7 cellular contexts compared by ENCODE assay signal in the genomic region with DNA sequence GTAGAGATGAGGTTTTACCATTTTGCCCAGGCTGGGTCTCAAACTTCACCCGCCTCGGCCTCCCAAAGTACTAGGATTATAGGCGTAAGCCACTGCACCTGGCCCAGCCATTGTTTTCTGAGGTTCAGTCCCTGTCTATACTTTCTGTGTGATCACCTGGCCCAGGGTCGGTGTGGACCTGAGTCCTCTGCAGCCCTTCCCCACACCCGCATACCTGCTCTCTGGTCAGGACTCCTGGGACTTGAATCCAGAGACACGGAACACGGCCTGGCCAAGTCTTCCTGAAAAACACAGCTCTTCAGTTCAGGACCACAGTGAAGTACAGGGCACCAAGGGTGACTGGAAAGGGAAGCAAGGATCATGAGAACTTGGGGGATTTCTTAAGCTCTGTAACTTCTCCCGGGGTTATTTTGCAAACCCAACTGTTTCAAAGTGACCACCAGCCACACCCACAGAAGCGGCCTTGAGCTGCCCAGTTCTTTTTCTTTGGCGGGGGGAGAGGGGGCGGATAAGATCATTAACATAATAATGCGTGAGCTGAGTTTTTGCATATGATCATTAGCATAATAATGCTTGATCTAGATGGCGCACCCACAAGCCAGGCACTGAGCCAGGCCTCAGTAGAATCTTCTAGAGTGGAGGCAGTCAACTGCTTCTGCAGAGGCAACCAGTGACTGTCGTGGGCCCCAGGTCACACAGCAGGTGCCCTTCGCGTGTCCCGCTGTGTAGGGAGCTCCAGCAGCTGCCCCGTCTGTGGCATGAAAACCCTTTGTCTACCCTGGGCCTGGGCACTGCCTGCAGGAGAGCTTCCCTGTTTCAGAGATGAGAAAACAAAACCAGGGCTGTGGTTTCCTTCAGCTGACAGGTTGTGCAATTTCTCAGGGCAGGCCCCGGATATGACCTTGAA. TPM values are rescaled to one million over a fixed set of nuclear protein-coding genes. Genes with fewer than 3 reads are reported as not detected.
A peak's percentile ranks its signal among the peaks of the same experiment; 100 is the strongest.
DNase-seq lines count a peak whose midpoint lies in the region; ATAC-seq and FAIRE-seq lines count a peak whose summit lies in the region.

No MANE protein-coding gene starts in this region.

- peak overlapping the region; percentile 84 for H3K4me3 Mint-ChIP-seq in activated naive CD4-positive, alpha-beta T cell treated with anti-CD3 and anti-CD28 coated beads, Interleukin-2, amount 50 U/mL, for 24 hours

- ATAC-seq in GM18511 (IDR thresholded peaks at IDR 0.05; ENCODE audit: unreplicated experiment) (peak; percentile 46), HG02763 (IDR thresholded peaks at IDR 0.05; ENCODE audit: unreplicated experiment) (peak; percentile 22)

- no peaks in the 10 kb centered on the region for H3K9me3 Mint-ChIP-seq in activated naive CD4-positive, alpha-beta T cell treated with anti-CD3 and anti-CD28 coated beads, Interleukin-2, amount 50 U/mL, for 24 hours

- no peaks in the 10 kb centered on the region for H3K27me3 Mint-ChIP-seq in activated naive CD4-positive, alpha-beta T cell treated with anti-CD3 and anti-CD28 coated beads, Interleukin-2, amount 50 U/mL, for 24 hours

- FAIRE-seq in RCC 7860 (lab: Jason Lieb, UNC) (no peak), frontal cortex (lab: Jason Lieb, UNC) (no peak)

- peaks cover 63% of the 10 kb centered on the region for H3K4me1 Mint-ChIP-seq in activated naive CD4-positive, alpha-beta T cell treated with anti-CD3 and anti-CD28 coated beads, Interleukin-2, amount 50 U/mL, for 24 hours

- DNase-seq in RCC 7860 (ENCODE audit: low spot score) (peak; percentile 20), hepatic stellate cell (ENCODE audit: low spot score) (peak; percentile 51), frontal cortex (ENCODE audit: low spot score in 2 of 2) (no peak)
- peak; percentile 41 to 44 for DNase-seq in stimulated activated CD4-positive, alpha-beta T cell treated with anti-CD3 and anti-CD28 coated beads, Interleukin-2, amount 100 ng/mL, for 48 hours

- peak overlapping the region; percentile 86 for H3K27ac Mint-ChIP-seq in activated naive CD4-positive, alpha-beta T cell treated with anti-CD3 and anti-CD28 coated beads, Interleukin-2, amount 50 U/mL, for 24 hours

- H3K36me3 Mint-ChIP-seq in activated naive CD4-positive, alpha-beta T cell treated with anti-CD3 and anti-CD28 coated beads, Interleukin-2, amount 50 U/mL, for 24 hours: peaks cover 4% of the 10 kb centered on the region

RNA-seq across cellular contexts. Expression of a gene that starts 1.7 kb away (rescaled TPM):
- total RNA-seq in frontal cortex: 23.2 TPM

RNA-seq across cellular contexts. Expression of a gene that starts 55.8 kb away (rescaled TPM):
- total RNA-seq in frontal cortex: 18.3 TPM

Comparison
In these comparisons a context has a peak if more than half of its experiments do, and no peak if none do; other contexts are left out.
1. DNase-seq: peak in RCC 7860 (single experiment), hepatic stellate cell (single experiment) and stimulated activated CD4-positive, alpha-beta T cell treated with anti-CD3 and anti-CD28 coated beads, Interleukin-2, amount 100 ng/mL, for 48 hours (2 of 2); none in frontal cortex (0 of 2).